ENCODE assay signal across 1 cellular context in the genomic region with DNA sequence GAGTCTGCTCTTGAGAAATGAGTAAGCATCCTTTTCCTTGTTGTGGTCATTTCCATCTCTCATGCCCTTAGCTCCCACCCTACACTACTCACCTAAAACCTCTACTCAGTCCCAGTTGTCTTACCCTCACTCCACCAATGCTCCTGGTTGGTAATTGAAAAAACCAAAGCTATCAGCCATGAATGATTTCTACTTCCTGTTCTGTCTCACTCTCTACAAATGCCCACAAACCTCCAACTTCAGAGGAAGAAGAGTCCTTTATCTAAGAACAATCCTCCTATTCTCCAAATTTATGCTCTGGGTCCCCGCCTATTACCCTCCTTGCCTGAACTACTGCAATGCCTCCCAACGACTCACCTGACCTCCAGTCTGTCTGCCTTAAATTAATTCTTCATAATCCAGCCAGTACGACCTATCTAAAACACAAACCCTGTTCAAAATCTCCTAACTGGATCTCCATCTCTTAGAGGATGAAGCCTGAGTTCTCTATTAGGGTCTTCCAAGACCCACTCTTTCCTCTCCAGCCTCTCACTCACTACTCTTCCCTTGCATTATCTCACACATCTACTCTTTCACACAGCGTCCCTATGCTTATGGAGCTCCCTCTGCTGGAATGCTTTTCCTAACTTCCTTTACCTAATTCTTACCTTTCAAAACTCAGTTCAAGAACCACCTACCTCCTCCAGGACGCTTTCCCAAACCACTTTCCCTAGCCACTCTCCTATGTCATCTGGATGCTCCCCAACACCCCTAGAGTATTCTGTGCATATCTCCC.
TF ChIP-seq lines count a peak whose summit lies in the region.

No MANE protein-coding gene starts in this region.

TF ChIP-seq in HepG2, 621 proteins besides CTCF, POLR2A, EP300 and RAD21 (continued from another document and continues in another):
- TF ChIP-seq, protein P1, sequence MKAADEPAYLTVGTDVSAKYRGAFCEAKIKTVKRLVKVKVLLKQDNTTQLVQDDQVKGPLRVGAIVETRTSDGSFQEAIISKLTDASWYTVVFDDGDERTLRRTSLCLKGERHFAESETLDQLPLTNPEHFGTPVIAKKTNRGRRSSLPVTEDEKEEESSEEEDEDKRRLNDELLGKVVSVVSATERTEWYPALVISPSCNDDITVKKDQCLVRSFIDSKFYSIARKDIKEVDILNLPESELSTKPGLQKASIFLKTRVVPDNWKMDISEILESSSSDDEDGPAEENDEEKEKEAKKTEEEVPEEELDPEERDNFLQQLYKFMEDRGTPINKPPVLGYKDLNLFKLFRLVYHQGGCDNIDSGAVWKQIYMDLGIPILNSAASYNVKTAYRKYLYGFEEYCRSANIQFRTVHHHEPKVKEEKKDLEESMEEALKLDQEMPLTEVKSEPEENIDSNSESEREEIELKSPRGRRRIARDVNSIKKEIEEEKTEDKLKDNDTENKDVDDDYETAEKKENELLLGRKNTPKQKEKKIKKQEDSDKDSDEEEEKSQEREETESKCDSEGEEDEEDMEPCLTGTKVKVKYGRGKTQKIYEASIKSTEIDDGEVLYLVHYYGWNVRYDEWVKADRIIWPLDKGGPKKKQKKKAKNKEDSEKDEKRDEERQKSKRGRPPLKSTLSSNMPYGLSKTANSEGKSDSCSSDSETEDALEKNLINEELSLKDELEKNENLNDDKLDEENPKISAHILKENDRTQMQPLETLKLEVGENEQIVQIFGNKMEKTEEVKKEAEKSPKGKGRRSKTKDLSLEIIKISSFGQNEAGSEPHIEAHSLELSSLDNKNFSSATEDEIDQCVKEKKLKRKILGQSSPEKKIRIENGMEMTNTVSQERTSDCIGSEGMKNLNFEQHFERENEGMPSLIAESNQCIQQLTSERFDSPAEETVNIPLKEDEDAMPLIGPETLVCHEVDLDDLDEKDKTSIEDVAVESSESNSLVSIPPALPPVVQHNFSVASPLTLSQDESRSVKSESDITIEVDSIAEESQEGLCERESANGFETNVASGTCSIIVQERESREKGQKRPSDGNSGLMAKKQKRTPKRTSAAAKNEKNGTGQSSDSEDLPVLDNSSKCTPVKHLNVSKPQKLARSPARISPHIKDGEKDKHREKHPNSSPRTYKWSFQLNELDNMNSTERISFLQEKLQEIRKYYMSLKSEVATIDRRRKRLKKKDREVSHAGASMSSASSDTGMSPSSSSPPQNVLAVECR (CRISPR knock-in tag; IDR thresholded peaks at IDR 0.05; ENCODE audit: borderline replicate concordance): peak; percentile 21; the same call in 1 of the 2 replicates
- 0 out of 2 replicates have a peak, but pooled peaks have one; percentile 15 for TF ChIP-seq GMEB1 (CRISPR knock-in tag; IDR thresholded peaks at IDR 0.05; ENCODE audit: borderline replicate concordance)
- TF ChIP-seq GTF3A (CRISPR knock-in tag; conservative IDR thresholded peaks at IDR 0.05): 0 out of 2 replicates have a peak, but pooled peaks have one; percentile 80
- 0 out of 2 replicates have a peak, but pooled peaks have one; percentile 14 for TF ChIP-seq PATZ1 (CRISPR knock-in tag; IDR thresholded peaks at IDR 0.05)
- 0 out of 2 replicates have a peak, but pooled peaks have one; percentile 10 for TF ChIP-seq ZBTB43 (CRISPR knock-in tag; conservative IDR thresholded peaks at IDR 0.05)
- no peak for TF ChIP-seq NFKB2 (CRISPR knock-in tag; IDR thresholded peaks at IDR 0.05; ENCODE audit: borderline replicate concordance)
- TF ChIP-seq RAD51 (IDR thresholded peaks at IDR 0.05; ENCODE audit: borderline replicate concordance): 0 out of 2 replicates have a peak, but pooled peaks have one; percentile 4
- TF ChIP-seq CC2D1A (CRISPR knock-in tag; IDR thresholded peaks at IDR 0.05): peak; percentile 96
- TF ChIP-seq MIER3 (CRISPR knock-in tag; IDR thresholded peaks at IDR 0.05; ENCODE audit: borderline replicate concordance): peak; percentile 78; the same call in 1 of the 2 replicates
- TF ChIP-seq SUZ12 (IDR thresholded peaks at IDR 0.05; ENCODE audit: low read depth, low read length): 0 out of 2 replicates have a peak, but pooled peaks have one; percentile 11
- no peak for TF ChIP-seq ARID2 (CRISPR knock-in tag; IDR thresholded peaks at IDR 0.05; ENCODE audit: borderline replicate concordance)
- TF ChIP-seq ZNF512 (CRISPR knock-in tag; IDR thresholded peaks at IDR 0.05): peak; percentile 37; the same call in 1 of the 2 replicates
- TF ChIP-seq HOXA3 (CRISPR knock-in tag; IDR thresholded peaks at IDR 0.05): no peak
- no peak for TF ChIP-seq SOX13 (IDR thresholded peaks at IDR 0.05)
- TF ChIP-seq SOX13 (CRISPR knock-in tag; conservative IDR thresholded peaks at IDR 0.05 in 1 of 2, IDR thresholded peaks at IDR 0.05 in 1 of 2): peak in 1 of 2 experiments; percentile 32; a peak in 1 of 4 replicates
- no peak for TF ChIP-seq ZNF232 (CRISPR knock-in tag; IDR thresholded peaks at IDR 0.05; ENCODE audit: borderline replicate concordance)
- TF ChIP-seq ZKSCAN8 (CRISPR knock-in tag; IDR thresholded peaks at IDR 0.05; ENCODE audit: borderline replicate concordance): 0 out of 2 replicates have a peak, but pooled peaks have one; percentile 51
- TF ChIP-seq ATF6 (CRISPR knock-in tag; conservative IDR thresholded peaks at IDR 0.05): 0 out of 2 replicates have a peak, but pooled peaks have one; percentile 7
- TF ChIP-seq ZBTB49 (CRISPR knock-in tag; IDR thresholded peaks at IDR 0.05; ENCODE audit: borderline replicate concordance): 0 out of 2 replicates have a peak, but pooled peaks have one; percentile 22
- no peak for TF ChIP-seq U2AF2 (IDR thresholded peaks at IDR 0.05; ENCODE audit: low read depth, low read length)
- peak; percentile 70 for TF ChIP-seq CEBPG (CRISPR knock-in tag; IDR thresholded peaks at IDR 0.05)
- TF ChIP-seq FOXC1 (CRISPR knock-in tag; IDR thresholded peaks at IDR 0.05; ENCODE audit: borderline replicate concordance): peak; percentile 35; the same call in 1 of the 2 replicates
- peak; percentile 34; the same call in 1 of the 2 replicates for TF ChIP-seq ZNF205 (CRISPR knock-in tag; IDR thresholded peaks at IDR 0.05)
- TF ChIP-seq, protein P2, sequence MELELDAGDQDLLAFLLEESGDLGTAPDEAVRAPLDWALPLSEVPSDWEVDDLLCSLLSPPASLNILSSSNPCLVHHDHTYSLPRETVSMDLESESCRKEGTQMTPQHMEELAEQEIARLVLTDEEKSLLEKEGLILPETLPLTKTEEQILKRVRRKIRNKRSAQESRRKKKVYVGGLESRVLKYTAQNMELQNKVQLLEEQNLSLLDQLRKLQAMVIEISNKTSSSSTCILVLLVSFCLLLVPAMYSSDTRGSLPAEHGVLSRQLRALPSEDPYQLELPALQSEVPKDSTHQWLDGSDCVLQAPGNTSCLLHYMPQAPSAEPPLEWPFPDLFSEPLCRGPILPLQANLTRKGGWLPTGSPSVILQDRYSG (CRISPR knock-in tag; IDR thresholded peaks at IDR 0.05): 0 out of 2 replicates have a peak, but pooled peaks have one; percentile 74
- no peak; the same call in 1 of the 2 replicates for TF ChIP-seq SOX5 (CRISPR knock-in tag; IDR thresholded peaks at IDR 0.05; ENCODE audit: borderline replicate concordance)
- TF ChIP-seq ZNF12 (CRISPR knock-in tag; IDR thresholded peaks at IDR 0.05): 0 out of 2 replicates have a peak, but pooled peaks have one; percentile 25
- TF ChIP-seq ZNF616 (CRISPR knock-in tag; IDR thresholded peaks at IDR 0.05; ENCODE audit: low read depth): 0 out of 2 replicates have a peak, but pooled peaks have one; percentile 22
- peak; percentile 46 for TF ChIP-seq ZNF883 (CRISPR knock-in tag; IDR thresholded peaks at IDR 0.05; ENCODE audit: not compliant biosample characterization)
- TF ChIP-seq, protein P3, sequence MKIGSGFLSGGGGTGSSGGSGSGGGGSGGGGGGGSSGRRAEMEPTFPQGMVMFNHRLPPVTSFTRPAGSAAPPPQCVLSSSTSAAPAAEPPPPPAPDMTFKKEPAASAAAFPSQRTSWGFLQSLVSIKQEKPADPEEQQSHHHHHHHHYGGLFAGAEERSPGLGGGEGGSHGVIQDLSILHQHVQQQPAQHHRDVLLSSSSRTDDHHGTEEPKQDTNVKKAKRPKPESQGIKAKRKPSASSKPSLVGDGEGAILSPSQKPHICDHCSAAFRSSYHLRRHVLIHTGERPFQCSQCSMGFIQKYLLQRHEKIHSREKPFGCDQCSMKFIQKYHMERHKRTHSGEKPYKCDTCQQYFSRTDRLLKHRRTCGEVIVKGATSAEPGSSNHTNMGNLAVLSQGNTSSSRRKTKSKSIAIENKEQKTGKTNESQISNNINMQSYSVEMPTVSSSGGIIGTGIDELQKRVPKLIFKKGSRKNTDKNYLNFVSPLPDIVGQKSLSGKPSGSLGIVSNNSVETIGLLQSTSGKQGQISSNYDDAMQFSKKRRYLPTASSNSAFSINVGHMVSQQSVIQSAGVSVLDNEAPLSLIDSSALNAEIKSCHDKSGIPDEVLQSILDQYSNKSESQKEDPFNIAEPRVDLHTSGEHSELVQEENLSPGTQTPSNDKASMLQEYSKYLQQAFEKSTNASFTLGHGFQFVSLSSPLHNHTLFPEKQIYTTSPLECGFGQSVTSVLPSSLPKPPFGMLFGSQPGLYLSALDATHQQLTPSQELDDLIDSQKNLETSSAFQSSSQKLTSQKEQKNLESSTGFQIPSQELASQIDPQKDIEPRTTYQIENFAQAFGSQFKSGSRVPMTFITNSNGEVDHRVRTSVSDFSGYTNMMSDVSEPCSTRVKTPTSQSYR (CRISPR knock-in tag; IDR thresholded peaks at IDR 0.05; ENCODE audit: borderline replicate concordance): peak; percentile 38; the same call in 1 of the 2 replicates
- TF ChIP-seq ZNF556 (CRISPR knock-in tag; IDR thresholded peaks at IDR 0.05; ENCODE audit: borderline replicate concordance): peak; percentile 11; the same call in 1 of the 2 replicates
